17 cellular contexts compared by ENCODE assay signal in the genomic region with DNA sequence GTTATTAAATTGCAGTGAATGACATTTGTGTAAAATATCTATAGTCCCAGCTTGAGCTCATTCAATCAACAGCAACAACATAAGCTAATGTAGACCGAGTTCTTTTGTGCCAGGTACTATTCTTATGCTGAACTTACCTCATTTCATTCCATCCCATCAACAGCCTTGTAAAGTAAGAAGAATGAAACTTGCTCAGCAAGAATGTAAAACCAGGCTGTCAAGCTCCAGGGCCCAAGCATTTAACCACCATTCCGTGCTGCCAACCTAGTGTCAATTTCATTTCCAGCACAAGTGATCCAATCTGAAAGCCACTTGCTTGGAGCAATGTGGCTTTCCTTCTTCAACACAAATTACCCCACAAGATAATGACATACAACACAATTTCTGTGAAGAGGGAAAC. TPM values are rescaled to one million over a fixed set of nuclear protein-coding genes. Genes with fewer than 3 reads are reported as not detected.
"Had no signal": no experiment of that assay in that cellular context is flagged by ENCODE, and none has a peak within 500 bp of the region (broad histone marks: within the 10 kb centered on the region; RNA-seq: fewer than 3 reads in every experiment).

No MANE protein-coding gene starts in this region.

- ATAC-seq: effector memory CD8-positive, alpha-beta T cell; gastrocnemius medialis; heart right ventricle; naive thymus-derived CD4-positive, alpha-beta T cell; pancreas; stimulated activated naive B cell treated with anti-CD40 and anti-IgM and Interleukin-4, amounts not matched to agents 10 μg/mL and 1 μg/mL and 100 μg/mL, for 72 hours; T-helper 17 cell had no signal

- H3K9me3 ChIP-seq: ascending aorta, gastrocnemius medialis, heart right ventricle, pancreas, tibial artery, vagina had no signal

- H3K27me3 ChIP-seq: ascending aorta, gastrocnemius medialis, heart right ventricle, pancreas, tibial artery, vagina had no signal

- H3K4me1 ChIP-seq: ascending aorta, gastrocnemius medialis, heart right ventricle, tibial artery, vagina had no signal

- H3K36me3 ChIP-seq: ascending aorta, gastrocnemius medialis, heart right ventricle, tibial artery, vagina had no signal

- H3K27ac ChIP-seq: ascending aorta, gastrocnemius medialis, heart right ventricle, pancreas, tibial artery, vagina had no signal

- H3K4me3 ChIP-seq: ascending aorta, gastrocnemius medialis, heart right ventricle, lung, pancreas, tibial artery, vagina had no signal

- FAIRE-seq: bronchial epithelial cell had no signal

- DNase-seq: activated CD4-positive, alpha-beta memory T cell treated with anti-CD3 and anti-CD28 coated beads, Interleukin-2, amount 10 ng/mL, durations not matched to agents 7 days and 5 days; activated CD4-positive, alpha-beta T cell treated with anti-CD3 and anti-CD28 coated beads for 4 hours; activated naive CD4-positive, alpha-beta T cell treated with anti-CD3 and anti-CD28 coated beads, Interleukin-2, amount 10 ng/mL, durations not matched to agents 7 days and 5 days; activated T-cell treated with anti-CD3 and anti-CD28 coated beads, Interleukin-2, amount 50 U/mL, for 24 hours; dermis blood vessel endothelial cell; effector memory CD8-positive, alpha-beta T cell; gastrocnemius medialis; heart right ventricle; naive thymus-derived CD4-positive, alpha-beta T cell; pancreas; stimulated activated naive B cell treated with anti-CD40 and anti-IgM and Interleukin-4, amounts not matched to agents 10 μg/mL and 1 μg/mL and 100 μg/mL, for 72 hours; T-helper 17 cell; tibial artery had no signal

RNA-seq across cellular contexts. Expression of gene RASSF6, which starts 36.6 kb away (rescaled TPM):
- polyA plus RNA-seq: heart right ventricle had no signal
